8 cellular contexts compared by ENCODE assay signal in the genomic region with DNA sequence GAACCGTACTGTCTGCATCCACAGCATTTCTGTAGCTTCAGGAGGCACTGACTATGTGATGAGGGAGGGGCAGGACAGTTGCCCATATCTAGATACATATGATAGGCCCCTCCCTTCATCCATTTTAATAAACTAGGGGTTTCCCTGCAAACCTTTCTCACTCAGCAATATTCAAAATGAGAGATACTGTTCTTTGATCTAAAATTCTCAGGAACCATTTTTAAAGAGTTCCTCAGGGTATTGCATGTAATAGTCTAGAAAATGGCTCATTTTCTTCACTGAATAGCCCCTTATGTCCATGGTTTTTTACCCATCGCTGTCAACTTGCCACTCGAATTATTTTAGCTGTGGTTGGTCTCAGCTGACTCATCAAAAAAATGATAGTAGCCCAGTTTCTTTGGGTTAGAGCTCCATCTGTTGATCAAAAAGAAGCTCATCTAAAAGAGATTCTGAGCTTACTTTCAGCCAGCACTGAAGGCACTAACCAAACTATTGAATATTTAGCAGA. TPM values are rescaled to one million over a fixed set of nuclear protein-coding genes. Genes with fewer than 3 reads are reported as not detected.
A peak's percentile ranks its signal among the peaks of the same experiment; 100 is the strongest.
DNase-seq lines count a peak whose midpoint lies in the region; TF ChIP-seq lines count a peak whose summit lies in the region.

No MANE protein-coding gene starts in this region.

- no peak overlapping the region for H2BK5ac ChIP-seq in neuronal stem cell (ENCODE audit: low read length)

- no peak overlapping the region for H3K18ac ChIP-seq in neuronal stem cell (ENCODE audit: low read length)

- H3K4me3 ChIP-seq in OCI-LY7 (ENCODE audit: low read depth, low read length, poor library complexity, severe bottlenecking) = no peak overlapping the region
- H3K4me3 ChIP-seq in brain microvascular endothelial cell (ENCODE audit: low read depth, low read length) = no peak overlapping the region
- no peak overlapping the region for H3K4me3 ChIP-seq in thyroid gland (replicated peaks in 1 of 3)
- H3K4me3 ChIP-seq in ascending aorta = no peak overlapping the region
- H3K4me3 ChIP-seq in neuronal stem cell (ENCODE audit: low read length in 2 of 2) = no peak overlapping the region

- no peak overlapping the region for H2BK15ac ChIP-seq in neuronal stem cell (ENCODE audit: low read length)

- H3K23ac ChIP-seq in neuronal stem cell (ENCODE audit: low read depth, low read length, poor library complexity) = no peak overlapping the region

- H2AK5ac ChIP-seq in neuronal stem cell (ENCODE audit: low read depth, low read length) = no peak overlapping the region

- H2BK12ac ChIP-seq in neuronal stem cell (ENCODE audit: low read length) = no peak overlapping the region

- no peak overlapping the region for H2BK120ac ChIP-seq in neuronal stem cell (ENCODE audit: low read depth, low read length)

- no peak overlapping the region for H4K91ac ChIP-seq in neuronal stem cell (ENCODE audit: low read depth, low read length, poor library complexity)

- peak; percentile 87 for TF ChIP-seq CTCF in OCI-LY7 (conservative IDR thresholded peaks at IDR 0.05; ENCODE audit: low read length)
- TF ChIP-seq CTCF in brain microvascular endothelial cell (IDR thresholded peaks at IDR 0.05; ENCODE audit: low read depth, low read length, missing control alignments) = peak; percentile 59
- peak in 5 of 6 experiments; percentile 19 to 73 (median 58) for TF ChIP-seq CTCF in thyroid gland (IDR thresholded peaks at IDR 0.05)
- TF ChIP-seq CTCF in ascending aorta (IDR thresholded peaks at IDR 0.05) = peak in 1 of 3 experiments; percentile 37

- no peaks in the 10 kb centered on the region for H3K79me1 ChIP-seq in neuronal stem cell (ENCODE audit: low read depth, low read length)

- no peak for TF ChIP-seq POLR2A in thyroid gland (IDR thresholded peaks at IDR 0.05)

- H3K27me3 ChIP-seq in brain microvascular endothelial cell (replicated peaks) (no peaks in the 10 kb centered on the region), thyroid gland (no peaks in the 10 kb centered on the region), ascending aorta (no peaks in the 10 kb centered on the region), neuronal stem cell (ENCODE audit: control insufficient read depth in 3 of 3, insufficient read depth in 3 of 3, low read depth in 1 of 3, low read length in 3 of 3) (no peaks in the 10 kb centered on the region)

- intact Hi-C loops in OCI-LY7 (cut with micrococcal nuclease; ENCODE audit: unreplicated experiment) (loop anchor here (2.0 to 5.0 kb wide), 3 partner anchors 216 to 862 kb away; no protein-coding TSS in a partner anchor), thyroid gland (cut with DNase I) (loop anchor here (10.0 kb wide), 1 partner anchor 214 kb away; no protein-coding TSS in a partner anchor), ascending aorta (cut with DNase I) (no loop called here)

- BruUV-seq in OCI-LY7 (replicated peaks; lab: Mats Ljungman, UMichigan) = no TSS peak

- H2AFZ ChIP-seq in OCI-LY7 (ENCODE audit: low read length) (no peak overlapping the region), neuronal stem cell (ENCODE audit: low read length) (no peak overlapping the region)

- no peak overlapping the region for H3K14ac ChIP-seq in neuronal stem cell (ENCODE audit: low read length)

- H3K79me2 ChIP-seq in OCI-LY7 (ENCODE audit: insufficient read depth, low read depth, low read length) = no peaks in the 10 kb centered on the region

- H3K36me3 ChIP-seq in OCI-LY7 (ENCODE audit: insufficient read depth, low read length) = no peaks in the 10 kb centered on the region
- H3K36me3 ChIP-seq in brain microvascular endothelial cell (replicated peaks) = no peaks in the 10 kb centered on the region
- no peaks in the 10 kb centered on the region for H3K36me3 ChIP-seq in thyroid gland
- H3K36me3 ChIP-seq in ascending aorta = peaks cover 0 to 11% of the 10 kb centered on the region in 2 donors
- H3K36me3 ChIP-seq in neuronal stem cell (replicated peaks in 1 of 2; ENCODE audit: control insufficient read depth in 2 of 2, insufficient read depth in 2 of 2, low read length in 2 of 2) = peaks cover 3 to 16% of the 10 kb centered on the region in 2 donors

- H3K9me3 ChIP-seq in OCI-LY7 (ENCODE audit: low read length) (no peaks in the 10 kb centered on the region), thyroid gland (no peaks in the 10 kb centered on the region), ascending aorta (no peaks in the 10 kb centered on the region), neuronal stem cell (replicated peaks in 1 of 2; ENCODE audit: control insufficient read depth in 2 of 2, insufficient read depth in 1 of 2, low read depth in 1 of 2, low read length in 2 of 2) (no peaks in the 10 kb centered on the region)

- peak; percentile 20 for DNase-seq in DMS79 treated with DMSO at 0.1 percent for 48 hours (lab: John Stamatoyannopoulos, UW)
- DNase-seq in HS-5 (ENCODE audit: low read depth) = peak; percentile 41
- peak; percentile 73 for DNase-seq in OCI-LY7 (ENCODE audit: low spot score)
- peak; percentile 43 for DNase-seq in brain microvascular endothelial cell
- peak; percentile 70 for DNase-seq in kidney glomerular epithelial cell (lab: John Stamatoyannopoulos, UW)
- no peak for DNase-seq in thyroid gland
- DNase-seq in ascending aorta (ENCODE audit: low spot score in 2 of 2) = no peak
- no peak for DNase-seq in neuronal stem cell (ENCODE audit: low spot score)

- no peaks in the 10 kb centered on the region for H4K20me1 ChIP-seq in OCI-LY7 (ENCODE audit: insufficient read depth, low read length)

- no peak overlapping the region for H3K27ac ChIP-seq in OCI-LY7 (ENCODE audit: low read depth, low read length, poor library complexity, severe bottlenecking)
- no peak overlapping the region for H3K27ac ChIP-seq in brain microvascular endothelial cell
- H3K27ac ChIP-seq in thyroid gland = no peak overlapping the region
- no peak overlapping the region for H3K27ac ChIP-seq in ascending aorta
- no peak overlapping the region for H3K27ac ChIP-seq in neuronal stem cell (replicated peaks; ENCODE audit: low read length)

- H3K4me1 ChIP-seq in OCI-LY7 (ENCODE audit: insufficient read depth, low read length, poor library complexity, severe bottlenecking) (peaks cover 4% of the 10 kb centered on the region), thyroid gland (no peaks in the 10 kb centered on the region), ascending aorta (no peaks in the 10 kb centered on the region), neuronal stem cell (ENCODE audit: control insufficient read depth in 2 of 2, insufficient read depth in 1 of 2, low read depth in 1 of 2, low read length in 2 of 2) (no peaks in the 10 kb centered on the region)

- H3K9me2 ChIP-seq in OCI-LY7 (ENCODE audit: insufficient read depth, low read length) = no peaks in the 10 kb centered on the region

- no peak overlapping the region for H3K4ac ChIP-seq in neuronal stem cell (ENCODE audit: low read length)

- in situ Hi-C loops in brain microvascular endothelial cell (cut with HindIII; ENCODE audit: low pct_ligation_motif_present, low sequenced_read_pairs) = no loop called here

- WGBS in thyroid gland, 2 donors = 41 to 42% methylated on average over 3 of the region's 3 CpGs
- no CpG with 5 or more reads among the region's 3 CpGs for WGBS in neuronal stem cell (ENCODE audit: extremely low coverage in 2 of 2, insufficient read length in 2 of 2, insufficient replicate concordance in 1 of 2), 2 donors

- CTCF ChIA-PET in OCI-LY7 (lab: Charles Lee; ENCODE audit: unreplicated experiment) = interaction anchor here (1.0 kb wide), 1 partner anchor 216 kb away, joined by 3 read pairs; no protein-coding TSS in a partner anchor

- POLR2A ChIA-PET in OCI-LY7 (lab: Charles Lee) = interaction anchor here (0.6 to 0.7 kb wide), 2 partner anchors 135 to 163 kb away, joined by 3 to 4 read pairs; no protein-coding TSS in a partner anchor

- H4K8ac ChIP-seq in neuronal stem cell (ENCODE audit: low read depth, low read length) = no peak overlapping the region

- H3K4me2 ChIP-seq in OCI-LY7 (ENCODE audit: low read length) (peak overlapping the region; percentile 9; the same call in 1 of the 2 replicates), neuronal stem cell (ENCODE audit: insufficient read depth, low read length, poor library complexity, severe bottlenecking) (no peak overlapping the region)

- no peak overlapping the region for H3K9ac ChIP-seq in neuronal stem cell (ENCODE audit: low read depth, low read length, poor library complexity)

RNA-seq across cellular contexts. Expression of gene DNAJB7, which starts 37.0 kb away (rescaled TPM):
- not detected in 2 replicates for total RNA-seq in OCI-LY7 (2014; rRNA removed; shearing (Covaris generic))
- total RNA-seq in OCI-LY7 (2022) = not detected in 2 replicates
- total RNA-seq in thyroid gland = under 1 TPM in 3 of 4 donors, not detected in 1; 0.27 to 0.54 (median 0.44) TPM
- not detected for total RNA-seq in ascending aorta
- not detected for polyA plus RNA-seq in neuronal stem cell (2013, experiment 1 of 2)
- polyA plus RNA-seq in neuronal stem cell (2013, experiment 2 of 2) = not detected

RNA-seq across cellular contexts. Expression of gene XPNPEP3, which starts 42.0 kb away (rescaled TPM):
- 4.9 and 12.2 TPM in 2 replicates for total RNA-seq in OCI-LY7 (2014; rRNA removed; shearing (Covaris generic))
- 22.4 and 22.8 TPM in 2 replicates for total RNA-seq in OCI-LY7 (2022)
- total RNA-seq in thyroid gland = 10 to 100 TPM; 18.1 to 21.6 (median 19.3) TPM
- 1.1 TPM for total RNA-seq in ascending aorta
- polyA plus RNA-seq in neuronal stem cell (2013, experiment 1 of 2) = 11.4 TPM
- 11.3 TPM for polyA plus RNA-seq in neuronal stem cell (2013, experiment 2 of 2)

RNA-seq across cellular contexts. Expression of gene ST13, which starts 42.5 kb away (rescaled TPM):
- total RNA-seq in OCI-LY7 (2014; rRNA removed; shearing (Covaris generic)) = 121 and 255 TPM in 2 replicates
- total RNA-seq in OCI-LY7 (2022) = 223 and 225 TPM in 2 replicates
- total RNA-seq in thyroid gland = 100 to 1,000 TPM; 161 to 206 (median 202) TPM
- 46.0 TPM for total RNA-seq in ascending aorta
- polyA plus RNA-seq in neuronal stem cell (2013, experiment 1 of 2) = 319 TPM
- 314 TPM for polyA plus RNA-seq in neuronal stem cell (2013, experiment 2 of 2)

RNA-seq across cellular contexts. Expression of gene RBX1, which starts 52.3 kb away (rescaled TPM):
- 77.3 and 83.6 TPM in 2 replicates for total RNA-seq in OCI-LY7 (2014; rRNA removed; shearing (Covaris generic))
- total RNA-seq in OCI-LY7 (2022) (78.9 and 86.9 TPM in 2 replicates), thyroid gland (10 to 100 TPM; 52.5 to 79.8 (median 61.6) TPM), ascending aorta (50.6 TPM)
- polyA plus RNA-seq in neuronal stem cell (2013, experiment 1 of 2) = 116 TPM
- polyA plus RNA-seq in neuronal stem cell (2013, experiment 2 of 2) = 120 TPM

Comparison
In these comparisons a context has a peak if more than half of its experiments do, and no peak if none do; other contexts are left out.
1. DNase-seq: peak in DMS79 treated with DMSO at 0.1 percent for 48 hours (single experiment), HS-5 (single experiment), OCI-LY7 (single experiment), brain microvascular endothelial cell (single experiment) and kidney glomerular epithelial cell (single experiment); none in thyroid gland (0 of 2), ascending aorta (0 of 2) and neuronal stem cell (single experiment).